Comparison of ENCODE assay signal across 25 cellular contexts in the genomic region with DNA sequence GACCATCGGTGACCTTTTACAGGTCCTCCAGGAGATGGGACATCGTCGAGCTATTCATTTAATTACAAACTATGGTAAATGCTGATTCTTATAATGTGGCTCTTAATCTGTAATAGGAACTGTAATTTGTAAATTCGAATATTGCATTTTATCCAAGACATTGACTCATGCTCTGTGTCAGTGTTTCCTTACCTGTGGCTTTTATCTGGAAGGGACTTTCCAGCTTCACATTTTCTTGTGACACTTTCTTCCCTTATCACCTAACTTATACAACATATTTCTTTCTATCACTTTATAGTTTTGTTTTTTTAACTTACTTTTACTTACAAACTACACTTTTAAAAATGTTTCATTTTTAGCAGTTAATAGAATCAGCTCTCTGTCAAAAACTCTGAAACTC. TPM values are rescaled to one million over a fixed set of nuclear protein-coding genes. Genes with fewer than 3 reads are reported as not detected.
DNase-seq lines count a peak whose midpoint lies in the region; ATAC-seq and TF ChIP-seq lines count a peak whose summit lies in the region.
"Had no signal": no experiment of that assay in that cellular context is flagged by ENCODE, and none has a peak within 500 bp of the region (broad histone marks: within the 10 kb centered on the region; RNA-seq: fewer than 3 reads in every experiment).

No MANE protein-coding gene starts in this region.

- peak; percentile 86 to 88 for ATAC-seq in activated CD4-positive, CD25-positive, alpha-beta regulatory T cell treated with anti-CD3 and anti-CD28 coated beads, Interleukin-2, amount 50 U/mL, for 24 hours
- no peak for ATAC-seq in CD4-positive, CD25-positive, alpha-beta regulatory T cell (ENCODE audit: low read depth in 2 of 2)
- peak; percentile 39 for ATAC-seq in effector memory CD8-positive, alpha-beta T cell (replicated peaks)
- no peak for ATAC-seq in GM19467 (IDR thresholded peaks at IDR 0.05; ENCODE audit: unreplicated experiment)
- ATAC-seq: esophagus mucosa, lower lobe of right lung, Panc1, upper lobe of right lung had no signal

- no peak for TF ChIP-seq POLR2A in ovary (IDR thresholded peaks at IDR 0.05)

- no peak overlapping the region for H3K9ac ChIP-seq in KMS-11

- no peak overlapping the region for H3K4me3 Mint-ChIP-seq in CD4-positive, CD25-positive, alpha-beta regulatory T cell
- no peak overlapping the region for H3K4me3 Mint-ChIP-seq in effector memory CD8-positive, alpha-beta T cell
- H3K4me3 Mint-ChIP-seq: activated naive CD8-positive, alpha-beta T cell treated with anti-CD3 and anti-CD28 coated beads, Interleukin-2, amount 10 ng/mL, durations not matched to agents 7 days and 5 days had no signal

- no peak overlapping the region for H2AFZ ChIP-seq in KMS-11 (ENCODE audit: low read depth)

- no peaks in the 10 kb centered on the region for H3K79me2 ChIP-seq in KMS-11 (ENCODE audit: insufficient read depth, low read depth)

- H3K27me3 ChIP-seq in CD4-positive, CD25-positive, alpha-beta regulatory T cell (ENCODE audit: control insufficient read depth, insufficient read depth, low read length): no peaks in the 10 kb centered on the region
- no peaks in the 10 kb centered on the region for H3K27me3 ChIP-seq in KMS-11 (ENCODE audit: insufficient read depth, low read depth)
- H3K27me3 ChIP-seq in ovary: no peaks in the 10 kb centered on the region
- H3K27me3 ChIP-seq: upper lobe of right lung had no signal

- no peaks in the 10 kb centered on the region for H3K36me3 ChIP-seq in CD4-positive, CD25-positive, alpha-beta regulatory T cell (ENCODE audit: control insufficient read depth, insufficient read depth, low read length)
- H3K36me3 ChIP-seq in KMS-11 (ENCODE audit: insufficient read depth) (no peaks in the 10 kb centered on the region), ovary (no peaks in the 10 kb centered on the region)

- H3K27ac Mint-ChIP-seq in CD4-positive, CD25-positive, alpha-beta regulatory T cell: no peak overlapping the region
- H3K27ac Mint-ChIP-seq in effector memory CD8-positive, alpha-beta T cell: no peak overlapping the region
- H3K27ac Mint-ChIP-seq: activated naive CD8-positive, alpha-beta T cell treated with anti-CD3 and anti-CD28 coated beads, Interleukin-2, amount 10 ng/mL, durations not matched to agents 7 days and 5 days had no signal

- no peak overlapping the region for H3K27ac ChIP-seq in CD4-positive, CD25-positive, alpha-beta regulatory T cell (ENCODE audit: insufficient read depth, low read length, poor library complexity, severe bottlenecking)
- H3K27ac ChIP-seq in KMS-11 (no peak overlapping the region), ovary (no peak overlapping the region)
- H3K27ac ChIP-seq: lower lobe of right lung, upper lobe of right lung had no signal

- peaks cover 0 to 12% (median 0%) of the 10 kb centered on the region in 7 donors for H3K9me3 Mint-ChIP-seq in CD4-positive, CD25-positive, alpha-beta regulatory T cell
- no peaks in the 10 kb centered on the region for H3K9me3 Mint-ChIP-seq in effector memory CD8-positive, alpha-beta T cell

- peaks cover 4% of the 10 kb centered on the region for H3K36me3 Mint-ChIP-seq in CD4-positive, CD25-positive, alpha-beta regulatory T cell
- H3K36me3 Mint-ChIP-seq in effector memory CD8-positive, alpha-beta T cell (ENCODE audit: insufficient read depth): peaks cover 2% of the 10 kb centered on the region
- H3K36me3 Mint-ChIP-seq: activated naive CD8-positive, alpha-beta T cell treated with anti-CD3 and anti-CD28 coated beads, Interleukin-2, amount 10 ng/mL, durations not matched to agents 7 days and 5 days had no signal

- no peak for DNase-seq in activated CD4-positive, CD25-positive, alpha-beta regulatory T cell (lab: John Stamatoyannopoulos, UW)
- DNase-seq in CD4-positive, CD25-positive, alpha-beta regulatory T cell: no peak
- DNase-seq in effector memory CD8-positive, alpha-beta T cell: no peak
- DNase-seq in midbrain (lab: John Stamatoyannopoulos, UW) (no peak), ovary (no peak)
- DNase-seq: 8988T; activated CD4-positive, alpha-beta T cell treated with anti-CD3 and anti-CD28 coated beads for 48 hours; activated CD8-positive, alpha-beta memory T cell treated with anti-CD3 and anti-CD28 coated beads, Interleukin-2, amount 50 U/mL, for 48 hours; activated naive CD8-positive, alpha-beta T cell treated with anti-CD3 and anti-CD28 coated beads, Interleukin-2, amount 10 ng/mL, durations not matched to agents 7 days and 5 days; AML-193; DND-41; H7; kidney; lower lobe of right lung; NCI-H510A; NK-92 treated with Interleukin-12 subunit alpha and Interleukin-12 subunit beta, amount 100 ng/mL, for 24 hours; SIG-M5; stimulated activated CD4-positive, alpha-beta T cell treated with anti-CD3 and anti-CD28 coated beads, Interleukin-4, amount 100 ng/mL, for 4 hours; upper lobe of right lung had no signal

- TF ChIP-seq EP300 in ovary (IDR thresholded peaks at IDR 0.05): no peak

- intact Hi-C loops in ovary (cut with DNase I): no loop called here

- peaks cover 2 to 5% of the 10 kb centered on the region in 2 experiments for H3K9me3 ChIP-seq in CD4-positive, CD25-positive, alpha-beta regulatory T cell (ENCODE audit: control insufficient read depth in 2 of 2, low read length in 2 of 2)
- H3K9me3 ChIP-seq in ovary: no peaks in the 10 kb centered on the region
- H3K9me3 ChIP-seq: lower lobe of right lung, upper lobe of right lung had no signal

- H3K4me1 ChIP-seq in CD4-positive, CD25-positive, alpha-beta regulatory T cell (ENCODE audit: control insufficient read depth, insufficient read depth, low read length, poor library complexity, severe bottlenecking): peaks cover 7% of the 10 kb centered on the region
- H3K4me1 ChIP-seq in KMS-11 (ENCODE audit: low read depth, poor library complexity, severe bottlenecking) (peaks cover 23% of the 10 kb centered on the region), ovary (ENCODE audit: insufficient read depth) (no peaks in the 10 kb centered on the region)
- H3K4me1 ChIP-seq: lower lobe of right lung had no signal

- H3K4me2 ChIP-seq in KMS-11: peak overlapping the region; percentile 10
- H3K4me2 ChIP-seq: smooth muscle cell had no signal

- H3K27me3 Mint-ChIP-seq in CD4-positive, CD25-positive, alpha-beta regulatory T cell: peaks cover 11% of the 10 kb centered on the region
- peaks cover 63 to 64% of the 10 kb centered on the region in 2 donors for H3K27me3 Mint-ChIP-seq in effector memory CD8-positive, alpha-beta T cell

- TF ChIP-seq CTCF in KMS-11 (conservative IDR thresholded peaks at IDR 0.05; ENCODE audit: low read depth, low read length): no peak
- no peak for TF ChIP-seq CTCF in ovary (IDR thresholded peaks at IDR 0.05)

- WGBS in ovary, 3 donors: 45 to 69% (median 55%) methylated on average over 4 of the region's 4 CpGs

- peaks cover 10 to 15% (median 12%) of the 10 kb centered on the region in 4 donors for H3K4me1 Mint-ChIP-seq in CD4-positive, CD25-positive, alpha-beta regulatory T cell
- no peaks in the 10 kb centered on the region for H3K4me1 Mint-ChIP-seq in effector memory CD8-positive, alpha-beta T cell (ENCODE audit: low read depth in 2 of 2)
- H3K4me1 Mint-ChIP-seq: activated naive CD8-positive, alpha-beta T cell treated with anti-CD3 and anti-CD28 coated beads, Interleukin-2, amount 10 ng/mL, durations not matched to agents 7 days and 5 days had no signal

- H3K4me3 ChIP-seq in CD4-positive, CD25-positive, alpha-beta regulatory T cell (ENCODE audit: low read depth, low read length): peak overlapping the region; percentile 13
- no peak overlapping the region for H3K4me3 ChIP-seq in KMS-11 (IDR thresholded peaks at IDR 0.05; ENCODE audit: insufficient read depth, low read depth, low read length)
- H3K4me3 ChIP-seq in ovary: no peak overlapping the region
- H3K4me3 ChIP-seq: lower lobe of right lung, smooth muscle cell, upper lobe of right lung had no signal

- H4K20me1 ChIP-seq in KMS-11 (ENCODE audit: insufficient read depth): no peaks in the 10 kb centered on the region

RNA-seq across cellular contexts. Expression of a gene that starts 14.8 kb away (rescaled TPM):
- total RNA-seq in CD4-positive, CD25-positive, alpha-beta regulatory T cell: 3.6 TPM
- polyA plus RNA-seq in CD4-positive, CD25-positive, alpha-beta regulatory T cell: 1 to 10 TPM in 2 of 4 donors, under 1 TPM in 2; 0.23 to 1.6 (median 1.1) TPM
- total RNA-seq in ovary: 10 to 100 TPM in 1 of 7 donors, 1 to 10 TPM in 6; 2.1 to 11.4 (median 7.9) TPM
- polyA plus RNA-seq in ovary: 1 to 10 TPM; 1.8 to 7.3 TPM

RNA-seq across cellular contexts. Expression of a gene that starts 34.0 kb away (rescaled TPM):
- 51.1 TPM for total RNA-seq in CD4-positive, CD25-positive, alpha-beta regulatory T cell
- polyA plus RNA-seq in CD4-positive, CD25-positive, alpha-beta regulatory T cell: 100 to 1,000 TPM; 313 to 470 (median 385) TPM
- 100 to 1,000 TPM in 3 of 7 donors, 10 to 100 TPM in 4; 78.3 to 153 (median 97.9) TPM for total RNA-seq in ovary
- 100 to 1,000 TPM; 152 to 154 TPM for polyA plus RNA-seq in ovary
- total RNA-seq: H7 had no signal

Comparison
In these comparisons a context has a peak if more than half of its experiments do, and no peak if none do; other contexts are left out.
1. ATAC-seq: peak in activated CD4-positive, CD25-positive, alpha-beta regulatory T cell treated with anti-CD3 and anti-CD28 coated beads, Interleukin-2, amount 50 U/mL, for 24 hours (2 of 2) and effector memory CD8-positive, alpha-beta T cell (single experiment); none in CD4-positive, CD25-positive, alpha-beta regulatory T cell (0 of 2) and GM19467 (single experiment).